9 cellular contexts compared by ENCODE assay signal in the genomic region with DNA sequence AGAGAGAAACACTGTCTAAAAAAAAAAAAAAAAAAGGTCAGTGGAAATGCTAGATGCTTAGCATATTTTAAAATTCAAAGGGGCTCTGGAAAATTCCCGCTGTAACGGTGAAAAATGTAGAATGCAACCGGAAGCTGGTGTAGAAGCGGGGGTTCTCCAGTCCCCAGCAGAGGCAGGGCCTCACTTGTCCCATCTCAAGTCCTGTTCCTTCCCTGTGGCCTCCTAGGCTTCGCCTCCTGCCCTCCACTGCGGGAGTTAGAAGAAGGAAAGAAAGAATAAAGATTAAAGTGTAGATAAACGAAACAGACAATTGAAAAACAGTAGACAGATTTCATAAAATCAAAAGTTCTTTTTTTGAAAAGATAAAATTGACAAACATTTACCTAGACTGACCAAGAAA. TPM values are rescaled to one million over a fixed set of nuclear protein-coding genes. Genes with fewer than 3 reads are reported as not detected.
DNase-seq lines count a peak whose midpoint lies in the region; ATAC-seq and TF ChIP-seq lines count a peak whose summit lies in the region.
"Had no signal": no experiment of that assay in that cellular context is flagged by ENCODE, and none has a peak within 500 bp of the region (broad histone marks: within the 10 kb centered on the region; RNA-seq: fewer than 3 reads in every experiment).

No MANE protein-coding gene starts in this region.

- WGBS in SK-N-SH (ENCODE audit: low lambda C conversion rate): 47% methylated on average over 7 of the region's 7 CpGs
- 63% methylated on average over 7 of the region's 7 CpGs for WGBS in smooth muscle cell (ENCODE audit: low lambda C conversion rate)

- H4K20me1 ChIP-seq in SK-N-SH (ENCODE audit: insufficient read depth) (no peaks in the 10 kb centered on the region), fibroblast of lung (ENCODE audit: control insufficient read depth, extremely low read depth, insufficient read depth, low read length) (no peaks in the 10 kb centered on the region), smooth muscle cell (ENCODE audit: low read depth) (no peaks in the 10 kb centered on the region)

- H3K4me2 ChIP-seq in SK-N-SH (peak overlapping the region; percentile 89), fibroblast of lung (ENCODE audit: extremely low read depth, insufficient read depth, low read length) (peak overlapping the region; percentile 71), smooth muscle cell (peak overlapping the region; percentile 83)

- no peak for TF ChIP-seq CTCF in SK-N-SH (IDR thresholded peaks at IDR 0.05)
- TF ChIP-seq CTCF in fibroblast of lung (conservative IDR thresholded peaks at IDR 0.05 in 1 of 2, IDR thresholded peaks at IDR 0.05 in 1 of 2; ENCODE audit: low read depth in 1 of 2, low read length in 2 of 2): no peak
- TF ChIP-seq CTCF in smooth muscle cell (IDR thresholded peaks at IDR 0.05; ENCODE audit: borderline replicate concordance, insufficient read depth, poor library complexity, severe bottlenecking): no peak
- TF ChIP-seq CTCF in omental fat pad (IDR thresholded peaks at IDR 0.05): no peak

- POLR2A ChIA-PET in SK-N-SH (lab: Yijun Ruan, JAX): interaction anchor here (0.9 to 1.0 kb wide), 2 partner anchors 48 to 145 kb away, joined by 4 to 5 read pairs; no protein-coding TSS in a partner anchor
- POLR2A ChIA-PET in activated CD4-positive, alpha-beta memory T cell treated with anti-CD3 and anti-CD28 coated beads, Interleukin-2, amount 10 ng/mL, durations not matched to agents 7 days and 5 days (lab: Charles Lee): interaction anchor here (1.1 to 1.2 kb wide), 2 partner anchors 14 to 47 kb away, joined by 3 to 10 read pairs; no protein-coding TSS in a partner anchor

- H3K36me3 Mint-ChIP-seq in activated CD4-positive, alpha-beta memory T cell treated with anti-CD3 and anti-CD28 coated beads, Interleukin-2, amount 10 ng/mL, durations not matched to agents 7 days and 5 days (ENCODE audit: low read depth): peaks cover 6% of the 10 kb centered on the region

- H3K27me3 Mint-ChIP-seq in activated CD4-positive, alpha-beta memory T cell treated with anti-CD3 and anti-CD28 coated beads, Interleukin-2, amount 10 ng/mL, durations not matched to agents 7 days and 5 days: peaks cover 39% of the 10 kb centered on the region

- peaks cover 13% of the 10 kb centered on the region for H3K9me3 Mint-ChIP-seq in activated CD4-positive, alpha-beta memory T cell treated with anti-CD3 and anti-CD28 coated beads, Interleukin-2, amount 10 ng/mL, durations not matched to agents 7 days and 5 days

- H3F3A ChIP-seq in SK-N-SH (replicated peaks; ENCODE audit: insufficient read depth): no peaks in the 10 kb centered on the region
- H3F3A ChIP-seq in smooth muscle cell (ENCODE audit: low read depth): no peaks in the 10 kb centered on the region

- no peak for TF ChIP-seq EP300 in SK-N-SH (IDR thresholded peaks at IDR 0.05; ENCODE audit: borderline replicate concordance in 1 of 2, low read depth in 1 of 2, low read length in 1 of 2)

- H3K9ac ChIP-seq in SK-N-SH (no peak overlapping the region), fibroblast of lung (ENCODE audit: insufficient read depth, low read length) (no peak overlapping the region), smooth muscle cell (ENCODE audit: low read depth) (no peak overlapping the region)

- H2AFZ ChIP-seq in SK-N-SH (ENCODE audit: low read depth): peak overlapping the region; percentile 91; the same call in 1 of the 2 replicates
- H2AFZ ChIP-seq in fibroblast of lung (ENCODE audit: low read length): no peak overlapping the region
- H2AFZ ChIP-seq in smooth muscle cell (ENCODE audit: low read depth): peak overlapping the region; percentile 84

- H3K4me1 Mint-ChIP-seq in activated CD4-positive, alpha-beta memory T cell treated with anti-CD3 and anti-CD28 coated beads, Interleukin-2, amount 10 ng/mL, durations not matched to agents 7 days and 5 days: peaks cover 20% of the 10 kb centered on the region

- CTCF ChIA-PET in SK-N-SH (lab: Yijun Ruan, JAX): interaction anchor here (0.9 to 4.1 kb wide), 20 partner anchors 8 to 408 kb away, joined by 3 to 32 read pairs (median 5); a partner anchor contains a TSS
- CTCF ChIA-PET in activated CD4-positive, alpha-beta memory T cell treated with anti-CD3 and anti-CD28 coated beads, Interleukin-2, amount 10 ng/mL, durations not matched to agents 7 days and 5 days (lab: Charles Lee): interaction anchor here (0.7 to 3.2 kb wide), 10 partner anchors 14 to 1326 kb away, joined by 3 to 22 read pairs (median 4); a partner anchor contains a TSS

- H3K27ac ChIP-seq in SK-N-SH (ENCODE audit: low read depth in 2 of 2, low read length in 1 of 2) (no peak overlapping the region), fibroblast of lung (ENCODE audit: insufficient read depth, low read length) (no peak overlapping the region), smooth muscle cell (ENCODE audit: low read depth) (no peak overlapping the region)

- peak overlapping the region; percentile 65 for H3K4me3 Mint-ChIP-seq in activated CD4-positive, alpha-beta memory T cell treated with anti-CD3 and anti-CD28 coated beads, Interleukin-2, amount 10 ng/mL, durations not matched to agents 7 days and 5 days

- ATAC-seq in SK-N-SH treated with all-trans-retinoic acid at 6 μM for 48 hours: no peak
- ATAC-seq in GM21717 (IDR thresholded peaks at IDR 0.05; ENCODE audit: unreplicated experiment): no peak
- ATAC-seq in omental fat pad (ENCODE audit: low FRiP score): no peak

- H3K36me3 ChIP-seq in SK-N-SH (replicated peaks in 1 of 2; ENCODE audit: control insufficient read depth in 1 of 2, insufficient read depth in 2 of 2, low read length in 1 of 2) (no peaks in the 10 kb centered on the region), fibroblast of lung (ENCODE audit: control insufficient read depth, insufficient read depth, low read length) (no peaks in the 10 kb centered on the region), smooth muscle cell (ENCODE audit: low read depth) (no peaks in the 10 kb centered on the region)
- H3K36me3 ChIP-seq: adrenal gland had no signal

- no peak for TF ChIP-seq RAD21 in SK-N-SH (IDR thresholded peaks at IDR 0.05; ENCODE audit: low read length)

- H3K4me1 ChIP-seq in SK-N-SH (ENCODE audit: control insufficient read depth in 1 of 2, insufficient read depth in 2 of 2, low read depth in 1 of 2, low read length in 1 of 2) (no peaks in the 10 kb centered on the region; a peak in 2 of 4 replicates), fibroblast of lung (ENCODE audit: control insufficient read depth, extremely low read depth, insufficient read depth, low read length) (no peaks in the 10 kb centered on the region), smooth muscle cell (ENCODE audit: low read depth) (no peaks in the 10 kb centered on the region)

- H3K27ac Mint-ChIP-seq in activated CD4-positive, alpha-beta memory T cell treated with anti-CD3 and anti-CD28 coated beads, Interleukin-2, amount 10 ng/mL, durations not matched to agents 7 days and 5 days: peak overlapping the region; percentile 12

- H3K4me3 ChIP-seq in SK-N-SH (ENCODE audit: low read depth in 2 of 2, low read length in 1 of 2): peak overlapping the region in 1 of 2 experiments; percentile 62; a peak in 1 of 4 replicates
- H3K4me3 ChIP-seq in fibroblast of lung (replicated peaks in 1 of 4; ENCODE audit: control extremely low read depth in 1 of 4, insufficient read depth in 1 of 4, low read depth in 3 of 4, low read length in 4 of 4): peak overlapping the region in 1 of 4 experiments; percentile 28
- peak overlapping the region; percentile 48 for H3K4me3 ChIP-seq in smooth muscle cell

- H3K79me2 ChIP-seq in SK-N-SH (ENCODE audit: insufficient read depth) (no peaks in the 10 kb centered on the region), fibroblast of lung (ENCODE audit: control insufficient read depth, insufficient read depth, low read length) (no peaks in the 10 kb centered on the region), smooth muscle cell (ENCODE audit: low read depth) (no peaks in the 10 kb centered on the region)

- H3K9me2 ChIP-seq in SK-N-SH: no peaks in the 10 kb centered on the region

- DNase-seq in SK-N-SH (no peak), fibroblast of lung (ENCODE audit: low read depth in 2 of 2) (no peak), smooth muscle cell (lab: John Stamatoyannopoulos, UW; ENCODE audit: unreplicated experiment) (no peak), omental fat pad (ENCODE audit: low spot score) (no peak), EL (no peak)
- no peak for DNase-seq in activated CD4-positive, alpha-beta memory T cell treated with anti-CD3 and anti-CD28 coated beads, Interleukin-2, amount 10 ng/mL, durations not matched to agents 7 days and 5 days

- H3K27me3 ChIP-seq in SK-N-SH (ENCODE audit: insufficient read depth) (peaks cover 4% of the 10 kb centered on the region; the same call in 1 of the 2 replicates), fibroblast of lung (ENCODE audit: control insufficient read depth, insufficient read depth, low read length) (peaks cover 9% of the 10 kb centered on the region), smooth muscle cell (ENCODE audit: low read depth) (peaks cover 5% of the 10 kb centered on the region)
- H3K27me3 ChIP-seq: adrenal gland had no signal

- no peaks in the 10 kb centered on the region for H3K9me3 ChIP-seq in SK-N-SH
- H3K9me3 ChIP-seq in fibroblast of lung (ENCODE audit: control insufficient read depth, insufficient read depth, low read depth, low read length): no peaks in the 10 kb centered on the region
- H3K9me3 ChIP-seq in smooth muscle cell (replicated peaks; ENCODE audit: low read depth): no peaks in the 10 kb centered on the region
- H3K9me3 ChIP-seq: adrenal gland had no signal

TF ChIP-seq in SK-N-SH, 30 proteins besides CTCF, POLR2A, EP300 and RAD21 (continues in another document):
- no peak for TF ChIP-seq ELF1 (IDR thresholded peaks at IDR 0.05)
- no peak for TF ChIP-seq NRF1 (IDR thresholded peaks at IDR 0.05; ENCODE audit: low read depth, low read length)
- TF ChIP-seq POLR2AphosphoS5 (IDR thresholded peaks at IDR 0.05; ENCODE audit: low read depth, low read length): no peak
- TF ChIP-seq FOXM1 (IDR thresholded peaks at IDR 0.05; ENCODE audit: low read depth): no peak

TF ChIP-seq in SK-N-SH treated with all-trans-retinoic acid at 6 μM for 48 hours, 23 proteins besides CTCF, POLR2A, EP300 and RAD21 (continues in another document):
- TF ChIP-seq ARNTL (CRISPR knock-in tag; IDR thresholded peaks at IDR 0.05; ENCODE audit: borderline replicate concordance, low read depth) (no peak), SNAI2 (CRISPR knock-in tag; IDR thresholded peaks at IDR 0.05) (no peak), CSDC2 (CRISPR knock-in tag; IDR thresholded peaks at IDR 0.05) (no peak), TCF4 (CRISPR knock-in tag; IDR thresholded peaks at IDR 0.05; ENCODE audit: borderline replicate concordance) (no peak)

RNA-seq across cellular contexts. Expression of a gene that starts 14.8 kb away (rescaled TPM):
- polyA plus RNA-seq in SK-N-SH (2012; rRNA removed) (6.1 and 6.6 TPM in 2 replicates), fibroblast of lung (5.5 and 6.7 TPM in 2 replicates), smooth muscle cell (24.6 and 25.8 TPM in 2 replicates)
- polyA plus RNA-seq in SK-N-SH (2012; cell fraction: cytosol; rRNA removed): 5.4 TPM in 2 replicates
- 10.4 and 10.6 TPM in 2 replicates for polyA plus RNA-seq in SK-N-SH (2012; cell fraction: nucleus; rRNA removed)
- 1 to 10 TPM; 7.4 TPM for total RNA-seq in activated CD4-positive, alpha-beta memory T cell treated with anti-CD3 and anti-CD28 coated beads, Interleukin-2, amount 10 ng/mL, durations not matched to agents 7 days and 5 days
- total RNA-seq in fibroblast of lung (5.4 and 6.6 TPM in 2 replicates), smooth muscle cell (12.2 and 17.7 TPM in 2 replicates), omental fat pad (1 to 10 TPM; 1.9 to 6.8 (median 2.3) TPM)
- polyA plus RNA-seq in fibroblast of lung (2012): 6.2 and 7.2 TPM in 2 replicates
- polyA minus RNA-seq in fibroblast of lung (ENCODE audit: low replicate concordance): 0.55 and 3.7 TPM in 2 replicates
